ENCODE assay signal across 8 cellular contexts in genomic region chr5:127518319-127518621, GRCh38. TPM values are rescaled to one million over a fixed set of nuclear protein-coding genes. Genes with fewer than 3 reads are reported as not detected.
DNase-seq lines count a peak whose midpoint lies in the region; ATAC-seq and TF ChIP-seq lines count a peak whose summit lies in the region.

No MANE protein-coding gene starts in this region.

- peak overlapping the region; percentile 95 for H3K4me3 ChIP-seq in GM12875 (ENCODE audit: low read depth, low read length)
- H3K4me3 ChIP-seq in HCT116 (replicated peaks in 1 of 2; ENCODE audit: low read depth in 1 of 2, low read length in 2 of 2): peak overlapping the region; percentile 81 to 95
- H3K4me3 ChIP-seq in OCI-LY3 (ENCODE audit: low read length): peak overlapping the region; percentile 100
- peak overlapping the region; percentile 95 for H3K4me3 ChIP-seq in endocrine pancreas (ENCODE audit: control insufficient read depth, insufficient read depth, low read length)
- H3K4me3 ChIP-seq in neural progenitor cell: peak overlapping the region; percentile 86

- H3K9me2 ChIP-seq in HCT116 (ENCODE audit: insufficient read depth): no peaks in the 10 kb centered on the region

- peak overlapping the region; percentile 90 for H3K9ac ChIP-seq in HCT116 (ENCODE audit: low read length)
- H3K9ac ChIP-seq in OCI-LY3 (ENCODE audit: low read length): peak overlapping the region; percentile 98
- H3K9ac ChIP-seq in endocrine pancreas (ENCODE audit: control insufficient read depth, insufficient read depth, low read length): peak overlapping the region; percentile 75
- peak overlapping the region; percentile 78 for H3K9ac ChIP-seq in neural progenitor cell

- intact Hi-C loops in HCT116 (cut with micrococcal nuclease) (no loop called here), sciatic nerve (cut with DNase I) (no loop called here)

- H3K79me2 ChIP-seq in HCT116 (ENCODE audit: insufficient read depth, low read length) (peaks cover 57% of the 10 kb centered on the region), OCI-LY3 (ENCODE audit: low read length) (peaks cover 51% of the 10 kb centered on the region), neural progenitor cell (ENCODE audit: low read depth) (peaks cover 57% of the 10 kb centered on the region)

- peak overlapping the region; percentile 90 for H3K4me3 Mint-ChIP-seq in neural progenitor cell

- ATAC-seq in HCT116 (no peak), sciatic nerve (no peak)

- H2AFZ ChIP-seq in HCT116 (ENCODE audit: low read depth, low read length, poor library complexity, severe bottlenecking) (no peak overlapping the region), OCI-LY3 (ENCODE audit: low read depth, low read length) (peak overlapping the region; percentile 85), neural progenitor cell (replicated peaks) (no peak overlapping the region)

- TF ChIP-seq POLR2A in HCT116 (IDR thresholded peaks at IDR 0.05; ENCODE audit: borderline replicate concordance, extremely low read depth, insufficient read depth, insufficient read length): no peak

- H3K4me1 ChIP-seq in HCT116 (ENCODE audit: control insufficient read depth in 1 of 2, insufficient read depth in 2 of 2, low read length in 2 of 2) (peaks cover 9 to 13% of the 10 kb centered on the region in 2 experiments; a peak in 3 of 4 replicates), OCI-LY3 (ENCODE audit: low read length) (no peaks in the 10 kb centered on the region), endocrine pancreas (ENCODE audit: control insufficient read depth, insufficient read depth, low read length) (peaks cover 11% of the 10 kb centered on the region), neural progenitor cell (peaks cover 16% of the 10 kb centered on the region)

- H4K20me1 ChIP-seq in HCT116 (ENCODE audit: insufficient read depth) (no peaks in the 10 kb centered on the region), OCI-LY3 (ENCODE audit: insufficient read depth, low read length) (peaks cover 15% of the 10 kb centered on the region), neural progenitor cell (ENCODE audit: low read depth) (peaks cover 55% of the 10 kb centered on the region)

- peaks cover 10% of the 10 kb centered on the region for H3K9me3 Mint-ChIP-seq in neural progenitor cell

- TF ChIP-seq CTCF in GM12875 (IDR thresholded peaks at IDR 0.05; ENCODE audit: borderline replicate concordance, insufficient read depth, low read depth, low read length): no peak
- no peak for TF ChIP-seq CTCF in HCT116 (IDR thresholded peaks at IDR 0.05 in 2 of 3, conservative IDR thresholded peaks at IDR 0.05 in 1 of 3; ENCODE audit: borderline replicate concordance in 1 of 3, insufficient read depth in 1 of 3, low read depth in 2 of 3, low read length in 2 of 3)
- TF ChIP-seq CTCF in OCI-LY3 (IDR thresholded peaks at IDR 0.05; ENCODE audit: low read depth, low read length): no peak
- TF ChIP-seq CTCF in neural progenitor cell (IDR thresholded peaks at IDR 0.05): no peak

- H3K27me3 Mint-ChIP-seq in neural progenitor cell (ENCODE audit: insufficient read depth, low read depth): peaks cover 2% of the 10 kb centered on the region

- DNase-seq in HCT116 (ENCODE audit: low read depth, low spot score) (no peak), neural progenitor cell (ENCODE audit: low spot score) (no peak), AG08396 (ENCODE audit: low spot score) (no peak), RPMI8226 (no peak), sciatic nerve (ENCODE audit: low spot score) (no peak)

- no peaks in the 10 kb centered on the region; a peak in 1 of 4 replicates for H3K36me3 ChIP-seq in HCT116 (ENCODE audit: control insufficient read depth in 1 of 2, insufficient read depth in 2 of 2, low read length in 2 of 2)
- H3K36me3 ChIP-seq in OCI-LY3 (replicated peaks; ENCODE audit: low read depth, low read length): peaks cover 37% of the 10 kb centered on the region
- no peaks in the 10 kb centered on the region for H3K36me3 ChIP-seq in endocrine pancreas (ENCODE audit: control insufficient read depth, insufficient read depth, low read length)
- H3K36me3 ChIP-seq in neural progenitor cell: no peaks in the 10 kb centered on the region

- peak overlapping the region; percentile 90 for H3K4me2 ChIP-seq in HCT116 (ENCODE audit: low read length)
- peak overlapping the region; percentile 78 for H3K4me2 ChIP-seq in OCI-LY3 (ENCODE audit: low read length)
- peak overlapping the region; percentile 92 for H3K4me2 ChIP-seq in neural progenitor cell

- H3K36me3 Mint-ChIP-seq in neural progenitor cell: peaks cover 24% of the 10 kb centered on the region

- TF ChIP-seq RAD21 in HCT116 (IDR thresholded peaks at IDR 0.05; ENCODE audit: low read depth): no peak

- RAD21 ChIA-PET in HCT116 (lab: Charles Lee; ENCODE audit: low non-redundant PET in 1 of 2, low total read pairs in 2 of 2, uncharacterized antibody in 2 of 2, unreplicated experiment in 2 of 2): no interaction called here

- CTCF ChIA-PET in HCT116 (lab: Charles Lee): no interaction called here

- peaks cover 6% of the 10 kb centered on the region for H3F3A ChIP-seq in neural progenitor cell (ENCODE audit: low read depth)

- peaks cover 23% of the 10 kb centered on the region for H3K4me1 Mint-ChIP-seq in neural progenitor cell

- POLR2A ChIA-PET in HCT116 (lab: Charles Lee): no interaction called here

- BruUV-seq in HCT116 (replicated peaks; lab: Mats Ljungman, UMichigan): no TSS peak

- peak overlapping the region; percentile 77 for H3K27ac ChIP-seq in HCT116 (ENCODE audit: low read depth, low read length)
- H3K27ac ChIP-seq in OCI-LY3 (ENCODE audit: low read length): peak overlapping the region; percentile 74
- no peak overlapping the region for H3K27ac ChIP-seq in neural progenitor cell

- H3K9me3 ChIP-seq in HCT116 (ENCODE audit: control insufficient read depth in 1 of 2, insufficient read depth in 1 of 2, low read depth in 1 of 2, low read length in 2 of 2) (no peaks in the 10 kb centered on the region), OCI-LY3 (ENCODE audit: insufficient read depth, low read length) (peaks cover 12% of the 10 kb centered on the region; the same call in 1 of the 2 replicates), endocrine pancreas (ENCODE audit: control insufficient read depth, low read length) (no peaks in the 10 kb centered on the region), neural progenitor cell (ENCODE audit: low read depth) (no peaks in the 10 kb centered on the region)

- peak overlapping the region; percentile 14 for H3K27ac Mint-ChIP-seq in neural progenitor cell

- H3K27me3 ChIP-seq in HCT116 (ENCODE audit: insufficient read depth, low read length) (no peaks in the 10 kb centered on the region), OCI-LY3 (ENCODE audit: low read depth, low read length) (no peaks in the 10 kb centered on the region), endocrine pancreas (ENCODE audit: control insufficient read depth, insufficient read depth, low read length) (no peaks in the 10 kb centered on the region), neural progenitor cell (no peaks in the 10 kb centered on the region)

TF ChIP-seq in HCT116, 20 proteins besides CTCF, POLR2A, EP300 and RAD21:
- TF ChIP-seq ELF1 (IDR thresholded peaks at IDR 0.05; ENCODE audit: borderline replicate concordance, low read depth): no peak
- no peak for TF ChIP-seq CBX3 (IDR thresholded peaks at IDR 0.05; ENCODE audit: low read depth)
- 0 out of 2 replicates have a peak, but pooled peaks have one; percentile 12 for TF ChIP-seq SP1 (IDR thresholded peaks at IDR 0.05; ENCODE audit: low read depth)
TF ChIP-seq in HCT116: peak in this region for 1.

RNA-seq across cellular contexts. Expression of gene PRRC1, which starts 0.8 kb away (rescaled TPM):
- total RNA-seq in HCT116 (2021; ENCODE audit: unreplicated experiment) (53.2 TPM), neural progenitor cell (ENCODE audit: low replicate concordance) (51.7 and 58.9 TPM in 2 replicates), sciatic nerve (47.2 TPM)
- 25.2 and 30.3 TPM in 2 replicates for polyA plus RNA-seq in HCT116 (2012)
